Comparison of ENCODE assay signal across 10 cellular contexts in genomic region chr17:2412561-2413021, GRCh38. TPM values are rescaled to one million over a fixed set of nuclear protein-coding genes. Genes with fewer than 3 reads are reported as not detected.
A peak's percentile ranks its signal among the peaks of the same experiment; 100 is the strongest.
DNase-seq lines count a peak whose midpoint lies in the region; ATAC-seq and TF ChIP-seq lines count a peak whose summit lies in the region.
"Had no signal": no experiment of that assay in that cellular context is flagged by ENCODE, and none has a peak within 500 bp of the region (broad histone marks: within the 10 kb centered on the region; RNA-seq: fewer than 3 reads in every experiment).

No MANE protein-coding gene starts in this region.

- H3K4me1 ChIP-seq in gastrocnemius medialis = peaks cover 11 to 15% of the 10 kb centered on the region in 2 donors

- no peaks in the 10 kb centered on the region for H3K27me3 ChIP-seq in gastrocnemius medialis

- ATAC-seq in Right ventricle myocardium superior (ENCODE audit: poor library complexity) (peak; percentile 43), gastrocnemius medialis (no peak), GM21529 (IDR thresholded peaks at IDR 0.05; ENCODE audit: unreplicated experiment) (no peak)

- TF ChIP-seq CTCF in gastrocnemius medialis (IDR thresholded peaks at IDR 0.05 in 4 of 5, conservative IDR thresholded peaks at IDR 0.05 in 1 of 5) = peak in 1 of 5 experiments; percentile 8

- in situ Hi-C loops in gastrocnemius medialis (cut with MboI; ENCODE audit: low sequenced_read_pairs in 4 of 4) = loop anchor here in 2 of 4 donors (5.0 to 25.0 kb wide), 2 partner anchors 35 to 300 kb away; partner anchors contain the start of gene CLUH (in 1 of the 2)

- no peak for TF ChIP-seq POLR2A in gastrocnemius medialis (IDR thresholded peaks at IDR 0.05)

- no peaks in the 10 kb centered on the region for H3K36me3 ChIP-seq in gastrocnemius medialis

- peak overlapping the region; percentile 42 to 56 (median 52) for H3K27ac ChIP-seq in gastrocnemius medialis

- intact Hi-C loops in Right ventricle myocardium superior (cut with DNase I) (no loop called here), gastrocnemius medialis (cut with DNase I; ENCODE audit: low total_unique reads) (loop anchor here (10.0 kb wide), 1 partner anchor 48 kb away; no protein-coding TSS in a partner anchor)

- DNase-seq in EL (peak; percentile 58), amygdala (lab: John Stamatoyannopoulos, UW) (peak in 32 of 56 donors; percentile 18 to 75 (median 46)), Right ventricle myocardium superior (peak; percentile 50), gastrocnemius medialis (no peak), HuH-7 (ENCODE audit: low spot score) (no peak), AML-193 (lab: John Stamatoyannopoulos, UW) (no peak)
- no peak for DNase-seq in effector CD8-positive, alpha-beta T cell (lab: John Stamatoyannopoulos, UW)
- DNase-seq: Kasumi-1 had no signal

- no peaks in the 10 kb centered on the region for H3K9me3 ChIP-seq in gastrocnemius medialis

- H3K4me3 ChIP-seq in gastrocnemius medialis = no peak overlapping the region
- H3K4me3 ChIP-seq: lung had no signal

RNA-seq across cellular contexts. Expression of gene MNT, which starts 11.7 kb away (rescaled TPM):
- 10.1 TPM for total RNA-seq in Right ventricle myocardium superior
- total RNA-seq in gastrocnemius medialis = 1 to 10 TPM; 2.9 to 5.4 (median 4.2) TPM

Comparison
In these comparisons a context has a peak if more than half of its experiments do, and no peak if none do; other contexts are left out.
1. DNase-seq: peak in EL (single experiment), amygdala (32 of 56) and Right ventricle myocardium superior (single experiment); none in gastrocnemius medialis (0 of 2), effector CD8-positive, alpha-beta T cell (single experiment), HuH-7 (single experiment) and AML-193 (0 of 2).